ENCODE assay signal across 27 cellular contexts in the genomic region with DNA sequence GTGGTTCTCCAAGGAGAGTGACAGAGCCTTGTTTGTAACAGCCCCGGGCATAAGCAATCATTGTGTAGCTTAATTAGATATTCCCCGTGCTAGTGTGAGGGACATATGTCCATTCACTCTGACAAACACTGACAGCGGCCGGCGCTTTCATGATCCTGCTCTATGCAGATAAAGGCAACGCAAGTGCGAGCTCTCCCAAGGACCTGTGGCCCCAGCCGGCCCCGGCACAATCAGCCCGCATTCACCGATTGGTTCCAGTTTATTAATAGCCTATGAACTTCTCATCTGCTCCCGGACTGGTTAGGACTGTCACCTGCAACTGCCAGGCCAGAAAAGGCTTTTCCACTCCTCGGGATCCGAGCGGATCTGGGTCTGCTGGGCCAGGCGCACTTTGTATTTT. TPM values are rescaled to one million over a fixed set of nuclear protein-coding genes. Genes with fewer than 3 reads are reported as not detected.
DNase-seq lines count a peak whose midpoint lies in the region; ATAC-seq and TF ChIP-seq lines count a peak whose summit lies in the region.
"Had no signal": no experiment of that assay in that cellular context is flagged by ENCODE, and none has a peak within 500 bp of the region (broad histone marks: within the 10 kb centered on the region; RNA-seq: fewer than 3 reads in every experiment).

No MANE protein-coding gene starts in this region.

- no peaks in the 10 kb centered on the region for H3K4me1 ChIP-seq in heart left ventricle
- H3K4me1 ChIP-seq in right atrium auricular region: no peaks in the 10 kb centered on the region
- H3K4me1 ChIP-seq in heart right ventricle: peaks cover 0 to 11% (median 0%) of the 10 kb centered on the region in 9 donors
- no peaks in the 10 kb centered on the region for H3K4me1 ChIP-seq in naive thymus-derived CD4-positive, alpha-beta T cell (ENCODE audit: control insufficient read depth in 2 of 2, insufficient read depth in 2 of 2, low read length in 2 of 2)
- H3K4me1 ChIP-seq in tibial nerve: no peaks in the 10 kb centered on the region
- H3K4me1 ChIP-seq: A549, Peyer's patch had no signal

- H3K36me3 ChIP-seq in heart left ventricle (no peaks in the 10 kb centered on the region), right atrium auricular region (no peaks in the 10 kb centered on the region), heart right ventricle (no peaks in the 10 kb centered on the region), tibial nerve (no peaks in the 10 kb centered on the region)
- no peaks in the 10 kb centered on the region for H3K36me3 ChIP-seq in naive thymus-derived CD4-positive, alpha-beta T cell (ENCODE audit: control insufficient read depth in 2 of 3, insufficient read depth in 3 of 3, low read length in 3 of 3)
- H3K36me3 ChIP-seq: Peyer's patch had no signal

- POLR2A ChIA-PET in naive thymus-derived CD4-positive, alpha-beta T cell (lab: Charles Lee): no interaction called here

- H3K4me3 Mint-ChIP-seq in neural crest cell: peak overlapping the region; percentile 27
- H3K4me3 Mint-ChIP-seq in naive thymus-derived CD4-positive, alpha-beta T cell: no peak overlapping the region
- no peak overlapping the region for H3K4me3 Mint-ChIP-seq in activated T-helper 17 cell treated with anti-CD3 and anti-CD28 coated beads, Interleukin-2, amount 50 U/mL, for 72 hours
- H3K4me3 Mint-ChIP-seq: CD4-positive, alpha-beta memory T cell had no signal

- H3K4me3 ChIP-seq in heart left ventricle (no peak overlapping the region), right atrium auricular region (no peak overlapping the region), heart right ventricle (no peak overlapping the region), tibial nerve (no peak overlapping the region)
- no peak overlapping the region for H3K4me3 ChIP-seq in naive thymus-derived CD4-positive, alpha-beta T cell (ENCODE audit: low read length)
- H3K4me3 ChIP-seq: A549, Peyer's patch had no signal

- H3K27ac Mint-ChIP-seq in neural crest cell (ENCODE audit: unreplicated experiment): peak overlapping the region; percentile 23
- H3K27ac Mint-ChIP-seq in naive thymus-derived CD4-positive, alpha-beta T cell: no peak overlapping the region
- H3K27ac Mint-ChIP-seq in activated T-helper 17 cell treated with anti-CD3 and anti-CD28 coated beads, Interleukin-2, amount 50 U/mL, for 72 hours: no peak overlapping the region
- H3K27ac Mint-ChIP-seq: CD4-positive, alpha-beta memory T cell had no signal

- H3K36me3 Mint-ChIP-seq in neural crest cell (ENCODE audit: low read depth): no peaks in the 10 kb centered on the region
- H3K36me3 Mint-ChIP-seq in naive thymus-derived CD4-positive, alpha-beta T cell: no peaks in the 10 kb centered on the region
- H3K36me3 Mint-ChIP-seq in activated T-helper 17 cell treated with anti-CD3 and anti-CD28 coated beads, Interleukin-2, amount 50 U/mL, for 72 hours (ENCODE audit: low read depth): no peaks in the 10 kb centered on the region
- H3K36me3 Mint-ChIP-seq: CD4-positive, alpha-beta memory T cell had no signal

- WGBS in heart left ventricle, 4 donors: 64 to 70% (median 67%) methylated on average over 16 of the region's 16 CpGs
- WGBS in heart right ventricle, 2 donors: 69 to 70% methylated on average over 16 of the region's 16 CpGs
- 58 to 68% methylated on average over 16 of the region's 16 CpGs for WGBS in tibial nerve, 2 donors

- H3K9me3 ChIP-seq in heart left ventricle: no peaks in the 10 kb centered on the region
- H3K9me3 ChIP-seq in right atrium auricular region: no peaks in the 10 kb centered on the region
- H3K9me3 ChIP-seq in heart right ventricle: no peaks in the 10 kb centered on the region
- H3K9me3 ChIP-seq in naive thymus-derived CD4-positive, alpha-beta T cell (ENCODE audit: control insufficient read depth in 2 of 3, low read length in 3 of 3): no peaks in the 10 kb centered on the region
- no peaks in the 10 kb centered on the region for H3K9me3 ChIP-seq in tibial nerve
- H3K9me3 ChIP-seq: A549, Peyer's patch had no signal

- CTCF ChIA-PET in naive thymus-derived CD4-positive, alpha-beta T cell (lab: Charles Lee): no interaction called here

- no peak for TF ChIP-seq EP300 in tibial nerve (IDR thresholded peaks at IDR 0.05)

- peaks cover 66% of the 10 kb centered on the region for H3K27me3 Mint-ChIP-seq in neural crest cell (ENCODE audit: low read depth)
- H3K27me3 Mint-ChIP-seq in naive thymus-derived CD4-positive, alpha-beta T cell: peaks cover 9 to 22% (median 16%) of the 10 kb centered on the region in 5 donors
- peaks cover 23% of the 10 kb centered on the region for H3K27me3 Mint-ChIP-seq in activated T-helper 17 cell treated with anti-CD3 and anti-CD28 coated beads, Interleukin-2, amount 50 U/mL, for 72 hours

- peak in 2 of 5 donors; percentile 40 to 57 for DNase-seq in heart left ventricle
- no peak for DNase-seq in right atrium auricular region (ENCODE audit: low spot score)
- no peak for DNase-seq in heart right ventricle
- peak; percentile 32 for DNase-seq in neural crest cell (ENCODE audit: low read depth, low spot score)
- no peak for DNase-seq in naive thymus-derived CD4-positive, alpha-beta T cell
- DNase-seq in tibial nerve (ENCODE audit: low spot score in 2 of 2): no peak
- DNase-seq: AML-193; CD4-positive, alpha-beta memory T cell; COR-L47; DMS53; KBM-7; MV-4-11; NCI-H1105; NCI-H1436 treated with DMSO at 0.1 percent for 48 hours; NCI-H1930; NCI-H446 treated with DMSO at 0.1 percent for 48 hours; NCI-H526; OCI-M1; Peyer's patch had no signal

- TF ChIP-seq POLR2A in heart left ventricle (IDR thresholded peaks at IDR 0.05) (no peak), tibial nerve (IDR thresholded peaks at IDR 0.05) (no peak)

- H3K27me3 ChIP-seq in heart left ventricle (peaks cover 0 to 21% (median 0%) of the 10 kb centered on the region in 9 donors), right atrium auricular region (no peaks in the 10 kb centered on the region), heart right ventricle (peaks cover 0 to 61% (median 8%) of the 10 kb centered on the region in 7 donors), tibial nerve (peaks cover 0 to 25% of the 10 kb centered on the region in 2 donors)
- H3K27me3 ChIP-seq in naive thymus-derived CD4-positive, alpha-beta T cell (ENCODE audit: control insufficient read depth in 2 of 2, insufficient read depth in 2 of 2, low read length in 2 of 2): no peaks in the 10 kb centered on the region
- H3K27me3 ChIP-seq: Peyer's patch had no signal

- TF ChIP-seq CTCF in heart left ventricle (IDR thresholded peaks at IDR 0.05) (no peak), right atrium auricular region (IDR thresholded peaks at IDR 0.05) (no peak), heart right ventricle (IDR thresholded peaks at IDR 0.05) (no peak), neural crest cell (conservative IDR thresholded peaks at IDR 0.05) (no peak), tibial nerve (IDR thresholded peaks at IDR 0.05) (no peak)

- H3K27ac ChIP-seq in heart left ventricle (no peak overlapping the region), right atrium auricular region (no peak overlapping the region), heart right ventricle (no peak overlapping the region), temporal lobe (ENCODE audit: low read depth, low read length) (peak overlapping the region; percentile 72), tibial nerve (no peak overlapping the region)
- no peak overlapping the region for H3K27ac ChIP-seq in naive thymus-derived CD4-positive, alpha-beta T cell (ENCODE audit: low read depth, low read length)
- H3K27ac ChIP-seq: A549, Peyer's patch had no signal

- H3K9me3 Mint-ChIP-seq in neural crest cell: no peaks in the 10 kb centered on the region
- H3K9me3 Mint-ChIP-seq in naive thymus-derived CD4-positive, alpha-beta T cell: peaks cover 0 to 3% (median 0%) of the 10 kb centered on the region in 11 donors
- H3K9me3 Mint-ChIP-seq in activated T-helper 17 cell treated with anti-CD3 and anti-CD28 coated beads, Interleukin-2, amount 50 U/mL, for 72 hours: no peaks in the 10 kb centered on the region
- H3K9me3 Mint-ChIP-seq: CD4-positive, alpha-beta memory T cell had no signal

- intact Hi-C loops in heart left ventricle (cut with DNase I): no loop called here
- intact Hi-C loops in heart right ventricle (cut with DNase I): no loop called here
- intact Hi-C loops in naive thymus-derived CD4-positive, alpha-beta T cell (cut with micrococcal nuclease): no loop called here

- H3K4me1 Mint-ChIP-seq in neural crest cell: peaks cover 27% of the 10 kb centered on the region
- H3K4me1 Mint-ChIP-seq in naive thymus-derived CD4-positive, alpha-beta T cell: peaks cover 0 to 3% (median 0%) of the 10 kb centered on the region in 7 donors
- H3K4me1 Mint-ChIP-seq in activated T-helper 17 cell treated with anti-CD3 and anti-CD28 coated beads, Interleukin-2, amount 50 U/mL, for 72 hours: no peaks in the 10 kb centered on the region
- H3K4me1 Mint-ChIP-seq: CD4-positive, alpha-beta memory T cell had no signal

- ATAC-seq in heart left ventricle (peak in 3 of 4 donors; percentile 78 to 85 (median 84)), heart right ventricle (peak in 7 of 8 donors; percentile 38 to 89 (median 73))
- ATAC-seq in naive thymus-derived CD4-positive, alpha-beta T cell: no peak
- ATAC-seq in activated T-helper 17 cell treated with anti-CD3 and anti-CD28 coated beads, Interleukin-2, amount 50 U/mL, for 72 hours (replicated peaks): no peak
- ATAC-seq: A549, SK-N-SH treated with all-trans-retinoic acid at 6 μM for 48 hours had no signal

RNA-seq across cellular contexts. Expression of gene OLIG1, which starts 18.0 kb away (rescaled TPM):
- total RNA-seq in heart left ventricle (under 1 TPM in 1 of 9 donors, not detected in 8; 0.67 TPM), right atrium auricular region (not detected), heart right ventricle (under 1 TPM in 4 of 10 donors, not detected in 6; 0.09 to 0.49 (median 0.12) TPM), neural crest cell (5.4 and 8.4 TPM in 2 replicates), temporal lobe (19.4 TPM), tibial nerve (not detected)
- polyA plus RNA-seq in heart left ventricle (under 1 TPM in 1 of 2 donors, not detected in 1; 0.11 TPM), heart right ventricle (not detected)
- 1 to 10 TPM in 1 of 5 experiments, under 1 TPM in 1, not detected in 3; 0.34 to 9.3 TPM for total RNA-seq in naive thymus-derived CD4-positive, alpha-beta T cell
- polyA plus RNA-seq in naive thymus-derived CD4-positive, alpha-beta T cell: not detected
- not detected for total RNA-seq in activated T-helper 17 cell treated with anti-CD3 and anti-CD28 coated beads, Interleukin-2, amount 50 U/mL, for 72 hours
- total RNA-seq: CD4-positive, alpha-beta memory T cell; Daoy; G401; LHCN-M2; MCF 10A; Peyer's patch had no signal
- polyA plus RNA-seq: A549; CD4-positive, alpha-beta memory T cell had no signal

RNA-seq across cellular contexts. Expression of gene OLIG2, which starts 26.2 kb away (rescaled TPM):
- total RNA-seq in heart left ventricle (not detected), right atrium auricular region (not detected), heart right ventricle (not detected), neural crest cell (5.4 TPM in 2 replicates), temporal lobe (15.2 TPM), tibial nerve (1 to 10 TPM in 1 of 4 donors, under 1 TPM in 1, not detected in 2; 0.21 to 1.3 TPM)
- polyA plus RNA-seq in heart left ventricle (not detected), heart right ventricle (not detected)
- not detected for total RNA-seq in naive thymus-derived CD4-positive, alpha-beta T cell
- not detected for polyA plus RNA-seq in naive thymus-derived CD4-positive, alpha-beta T cell
- total RNA-seq in activated T-helper 17 cell treated with anti-CD3 and anti-CD28 coated beads, Interleukin-2, amount 50 U/mL, for 72 hours: not detected
- total RNA-seq: CD4-positive, alpha-beta memory T cell; G401; LHCN-M2; MCF 10A; Peyer's patch had no signal
- polyA plus RNA-seq: A549; CD4-positive, alpha-beta memory T cell had no signal

Comparison
In these comparisons a context has a peak if more than half of its experiments do, and no peak if none do; other contexts are left out.
1. ATAC-seq: peak in heart left ventricle (3 of 4) and heart right ventricle (7 of 8); none in naive thymus-derived CD4-positive, alpha-beta T cell (single experiment) and activated T-helper 17 cell treated with anti-CD3 and anti-CD28 coated beads, Interleukin-2, amount 50 U/mL, for 72 hours (single experiment).